Comparison of ENCODE assay signal across 22 cellular contexts in the genomic region with DNA sequence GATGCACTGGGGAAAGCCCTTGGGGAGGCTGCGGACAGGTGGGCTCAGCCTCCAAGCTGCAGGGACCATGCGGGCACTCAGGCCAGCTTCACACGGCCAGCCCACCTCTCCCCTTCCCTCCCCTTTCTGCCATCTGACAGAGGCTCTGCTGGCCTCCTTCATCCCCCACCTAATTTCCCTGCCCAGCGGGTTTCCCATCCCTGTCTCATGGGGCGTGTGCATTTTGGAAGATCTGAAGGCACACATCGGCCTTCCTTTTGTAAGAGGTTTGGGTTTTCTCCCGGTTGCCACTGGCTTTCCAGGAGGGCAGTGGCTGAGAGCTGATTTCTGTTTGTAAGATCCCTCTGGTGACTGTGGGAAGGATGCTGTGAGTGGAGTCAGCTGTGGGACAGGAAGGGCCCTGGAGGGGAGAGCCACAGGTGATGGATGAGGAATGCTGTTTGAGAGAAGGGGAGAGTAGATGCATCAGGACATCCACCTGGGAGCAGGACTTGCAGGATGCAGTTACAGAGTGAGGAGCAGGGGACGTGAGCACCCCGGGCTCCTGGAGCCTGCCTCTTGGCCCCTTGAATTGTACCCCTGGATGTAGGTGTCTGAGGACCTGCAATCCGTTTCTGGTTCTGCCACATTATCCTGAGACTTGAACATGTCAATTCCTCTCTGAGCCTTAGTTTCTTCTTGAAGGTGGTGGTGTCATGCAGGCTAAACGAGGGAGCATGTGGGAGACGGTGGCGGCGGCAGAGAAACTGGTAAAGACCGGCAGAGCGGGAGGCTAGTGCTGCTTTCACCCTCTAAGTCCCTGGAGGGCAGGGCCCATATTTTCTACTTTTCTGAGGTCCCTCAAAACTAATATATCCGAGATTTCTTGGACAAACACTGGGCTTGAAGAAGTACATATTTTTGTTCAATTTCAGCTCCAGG. TPM values are rescaled to one million over a fixed set of nuclear protein-coding genes. Genes with fewer than 3 reads are reported as not detected.
A peak's percentile ranks its signal among the peaks of the same experiment; 100 is the strongest.
DNase-seq lines count a peak whose midpoint lies in the region; ATAC-seq and TF ChIP-seq lines count a peak whose summit lies in the region.
"Had no signal": no experiment of that assay in that cellular context is flagged by ENCODE, and none has a peak within 500 bp of the region (broad histone marks: within the 10 kb centered on the region; RNA-seq: fewer than 3 reads in every experiment).

No MANE protein-coding gene starts in this region.

- peaks cover 40% of the 10 kb centered on the region for H3K4me1 Mint-ChIP-seq in activated CD4-positive, alpha-beta T cell treated with anti-CD3 and anti-CD28 coated beads for 36 hours
- H3K4me1 Mint-ChIP-seq in CD8-positive, alpha-beta memory T cell, result peaks cover 42 to 51% (median 46%) of the 10 kb centered on the region in 3 donors
- H3K4me1 Mint-ChIP-seq in dendritic cell treated with granulocyte-macrophage colony-stimulating factor and Interleukin-4, amounts not matched to agents 40 ng/mL and 50 ng/mL, for 4 days (ENCODE audit: low read depth), result peaks cover 90% of the 10 kb centered on the region
- H3K4me1 Mint-ChIP-seq in GM23338, result peaks cover 24% of the 10 kb centered on the region; the same call in 2 of the 3 replicates

- POLR2A ChIA-PET in activated CD4-positive, alpha-beta T cell treated with anti-CD3 and anti-CD28 coated beads for 36 hours (lab: Charles Lee), result no interaction called here
- POLR2A ChIA-PET in CD8-positive, alpha-beta memory T cell (lab: Charles Lee), result no interaction called here

- ATAC-seq in activated CD4-positive, alpha-beta T cell treated with anti-CD3 and anti-CD28 coated beads for 36 hours, result no peak
- ATAC-seq in HG03469 (IDR thresholded peaks at IDR 0.05; ENCODE audit: unreplicated experiment) (no peak), GM23338 (no peak)
- ATAC-seq: esophagus mucosa, left lung had no signal

- peaks cover 34% of the 10 kb centered on the region for H3K4me1 ChIP-seq in CD8-positive, alpha-beta memory T cell (ENCODE audit: insufficient read depth, low read length)
- peaks cover 5% of the 10 kb centered on the region; the same call in 1 of the 2 replicates for H3K4me1 ChIP-seq in GM23338 (ENCODE audit: insufficient read depth)

- no peak overlapping the region for H3K4me3 Mint-ChIP-seq in activated CD4-positive, alpha-beta T cell treated with anti-CD3 and anti-CD28 coated beads for 36 hours
- H3K4me3 Mint-ChIP-seq in CD8-positive, alpha-beta memory T cell, result peak overlapping the region in 3 of 7 donors; percentile 11 to 57 (median 47)
- no peak overlapping the region for H3K4me3 Mint-ChIP-seq in dendritic cell treated with granulocyte-macrophage colony-stimulating factor and Interleukin-4, amounts not matched to agents 40 ng/mL and 50 ng/mL, for 4 days
- H3K4me3 Mint-ChIP-seq in GM23338, result no peak overlapping the region

- no peak overlapping the region for H3K27ac ChIP-seq in CD8-positive, alpha-beta memory T cell (ENCODE audit: low read depth, low read length)
- no peak overlapping the region for H3K27ac ChIP-seq in GM23338 (ENCODE audit: low read depth)
- H3K27ac ChIP-seq: left lung, SJCRH30 had no signal

- H4K20me1 ChIP-seq in GM23338 (replicated peaks; ENCODE audit: insufficient read depth), result no peaks in the 10 kb centered on the region

- H3K79me2 ChIP-seq in GM23338 (replicated peaks; ENCODE audit: insufficient read depth), result no peaks in the 10 kb centered on the region

- no peaks in the 10 kb centered on the region for H3K36me3 ChIP-seq in CD8-positive, alpha-beta memory T cell (ENCODE audit: insufficient read depth, low read length)
- H3K36me3 ChIP-seq in GM23338 (ENCODE audit: insufficient read depth), result no peaks in the 10 kb centered on the region
- H3K36me3 ChIP-seq: BE2C, SJCRH30, thoracic aorta had no signal

- no peaks in the 10 kb centered on the region for H3K27me3 ChIP-seq in CD8-positive, alpha-beta memory T cell (ENCODE audit: insufficient read depth, low read length, poor library complexity, severe bottlenecking)
- H3K27me3 ChIP-seq in GM23338 (ENCODE audit: insufficient read depth), result 0 out of 2 replicates have a peak, but pooled peaks cover 2% of the 10 kb centered on the region
- H3K27me3 ChIP-seq: BE2C, left lung, SJCRH30 had no signal

- DNase-seq in activated CD4-positive, alpha-beta T cell treated with anti-CD3 and anti-CD28 coated beads for 36 hours, result peak; percentile 2
- no peak for DNase-seq in activated CD4-positive, alpha-beta T cell treated with anti-CD3 and anti-CD28 coated beads, Interleukin-2, amount 50 U/mL, for 1 hour
- peak in 1 of 5 donors; percentile 22 for DNase-seq in CD8-positive, alpha-beta memory T cell
- DNase-seq in posterior vena cava (ENCODE audit: low spot score) (peak; percentile 60), GM23338 (ENCODE audit: low spot score) (no peak), T-helper 1 cell (no peak)
- DNase-seq: 8988T; activated CD4-positive, CD25-positive, alpha-beta regulatory T cell treated with anti-CD3 and anti-CD28 coated beads, Interleukin-2, amount 50 U/mL, for 72 hours; BE2C; left lung; mucosa of descending colon; NCI-H1092 treated with DMSO at 0.1 percent for 48 hours; NCI-H526 treated with DMSO at 0.1 percent for 48 hours; OCI-M1; stimulated activated CD4-positive, alpha-beta T cell treated with anti-CD3 and anti-CD28 coated beads, Interleukin-4, amount 100 ng/mL, for 24 hours; T1000 had no signal

- H3K4me2 ChIP-seq in GM23338, result no peak overlapping the region

- no peaks in the 10 kb centered on the region for H3K27me3 Mint-ChIP-seq in activated CD4-positive, alpha-beta T cell treated with anti-CD3 and anti-CD28 coated beads for 36 hours
- no peaks in the 10 kb centered on the region for H3K27me3 Mint-ChIP-seq in CD8-positive, alpha-beta memory T cell
- H3K27me3 Mint-ChIP-seq in dendritic cell treated with granulocyte-macrophage colony-stimulating factor and Interleukin-4, amounts not matched to agents 40 ng/mL and 50 ng/mL, for 4 days, result peaks cover 6% of the 10 kb centered on the region
- H3K27me3 Mint-ChIP-seq in GM23338 (ENCODE audit: insufficient read depth, low read depth, poor library complexity), result peaks cover 19% of the 10 kb centered on the region

- CTCF ChIA-PET in activated CD4-positive, alpha-beta T cell treated with anti-CD3 and anti-CD28 coated beads for 36 hours (lab: Charles Lee), result no interaction called here
- CTCF ChIA-PET in CD8-positive, alpha-beta memory T cell (lab: Charles Lee), result no interaction called here

- H3K9me2 ChIP-seq in GM23338 (ENCODE audit: insufficient read depth), result no peaks in the 10 kb centered on the region

- no peak overlapping the region for H2AFZ ChIP-seq in GM23338

- no peak overlapping the region for H3K4me3 ChIP-seq in CD8-positive, alpha-beta memory T cell (ENCODE audit: low read length)
- no peak overlapping the region for H3K4me3 ChIP-seq in GM23338
- H3K4me3 ChIP-seq: left lung, mucosa of descending colon, SJCRH30, thoracic aorta had no signal

- H3K27ac Mint-ChIP-seq in activated CD4-positive, alpha-beta T cell treated with anti-CD3 and anti-CD28 coated beads for 36 hours, result peak overlapping the region; percentile 73
- H3K27ac Mint-ChIP-seq in CD8-positive, alpha-beta memory T cell, result peak overlapping the region in 5 of 8 donors; percentile 35 to 78 (median 59)
- H3K27ac Mint-ChIP-seq in dendritic cell treated with granulocyte-macrophage colony-stimulating factor and Interleukin-4, amounts not matched to agents 40 ng/mL and 50 ng/mL, for 4 days, result peak overlapping the region; percentile 90
- H3K27ac Mint-ChIP-seq in GM23338, result no peak overlapping the region

- H3K36me3 Mint-ChIP-seq in activated CD4-positive, alpha-beta T cell treated with anti-CD3 and anti-CD28 coated beads for 36 hours (ENCODE audit: low read depth), result no peaks in the 10 kb centered on the region
- H3K36me3 Mint-ChIP-seq in CD8-positive, alpha-beta memory T cell, result no peaks in the 10 kb centered on the region
- H3K36me3 Mint-ChIP-seq in dendritic cell treated with granulocyte-macrophage colony-stimulating factor and Interleukin-4, amounts not matched to agents 40 ng/mL and 50 ng/mL, for 4 days (ENCODE audit: low read depth), result peaks cover 34% of the 10 kb centered on the region
- H3K36me3 Mint-ChIP-seq in GM23338 (ENCODE audit: low read depth), result no peaks in the 10 kb centered on the region

- H3K9me3 Mint-ChIP-seq in activated CD4-positive, alpha-beta T cell treated with anti-CD3 and anti-CD28 coated beads for 36 hours (ENCODE audit: low read depth), result no peaks in the 10 kb centered on the region
- H3K9me3 Mint-ChIP-seq in CD8-positive, alpha-beta memory T cell, result no peaks in the 10 kb centered on the region
- H3K9me3 Mint-ChIP-seq in dendritic cell treated with granulocyte-macrophage colony-stimulating factor and Interleukin-4, amounts not matched to agents 40 ng/mL and 50 ng/mL, for 4 days, result no peaks in the 10 kb centered on the region
- no peaks in the 10 kb centered on the region for H3K9me3 Mint-ChIP-seq in GM23338

- H3F3A ChIP-seq in GM23338 (replicated peaks; ENCODE audit: low read depth), result no peaks in the 10 kb centered on the region

- intact Hi-C loops in activated CD4-positive, alpha-beta T cell treated with anti-CD3 and anti-CD28 coated beads for 36 hours (cut with DNase I, micrococcal nuclease), result no loop called here
- intact Hi-C loops in dendritic cell treated with granulocyte-macrophage colony-stimulating factor and Interleukin-4, amounts not matched to agents 40 ng/mL and 50 ng/mL, for 4 days (cut with micrococcal nuclease), result no loop called here
- intact Hi-C loops in posterior vena cava (cut with DNase I), result no loop called here

- no peak for TF ChIP-seq CTCF in GM23338 (conservative IDR thresholded peaks at IDR 0.05; ENCODE audit: low read depth in 2 of 2)

- H3K9me3 ChIP-seq in CD8-positive, alpha-beta memory T cell (ENCODE audit: low read length), result no peaks in the 10 kb centered on the region
- H3K9me3 ChIP-seq: BE2C, left lung, mucosa of descending colon, SJCRH30, thoracic aorta had no signal

RNA-seq across cellular contexts. Expression of a gene that starts 5.9 kb away (rescaled TPM):
- total RNA-seq in activated CD4-positive, alpha-beta T cell treated with anti-CD3 and anti-CD28 coated beads for 36 hours, result not detected
- not detected for total RNA-seq in CD8-positive, alpha-beta memory T cell
- polyA plus RNA-seq in CD8-positive, alpha-beta memory T cell, result 0.10 TPM
- total RNA-seq in posterior vena cava, result under 1 TPM; 0.43 to 0.74 TPM
- total RNA-seq in GM23338 (2014; rRNA removed; shearing (Covaris generic)), result not detected in 2 replicates
- polyA plus RNA-seq in GM23338 (2016; fragmentation: Nextera tagmentation; extraction: Ambion mirVana), result not detected in 2 replicates
- total RNA-seq: esophagus mucosa, LHCN-M2, mucosa of descending colon, SJCRH30 had no signal

RNA-seq across cellular contexts. Expression of a gene that starts 6.2 kb away (rescaled TPM):
- total RNA-seq in activated CD4-positive, alpha-beta T cell treated with anti-CD3 and anti-CD28 coated beads for 36 hours, result 10 to 100 TPM; 26.6 to 29.4 TPM
- 10 to 100 TPM; 35.3 to 36.0 TPM for total RNA-seq in CD8-positive, alpha-beta memory T cell
- 1.5 TPM for polyA plus RNA-seq in CD8-positive, alpha-beta memory T cell
- total RNA-seq in posterior vena cava, result 100 to 1,000 TPM; 107 to 164 TPM
- total RNA-seq in GM23338 (2014; rRNA removed; shearing (Covaris generic)), result 41.4 and 47.7 TPM in 2 replicates
- polyA plus RNA-seq in GM23338 (2016; fragmentation: Nextera tagmentation; extraction: Ambion mirVana), result 0.58 and 0.63 TPM in 2 replicates
- total RNA-seq: SJCRH30 had no signal

RNA-seq across cellular contexts. Expression of a gene that starts 18.8 kb away (rescaled TPM):
- total RNA-seq in activated CD4-positive, alpha-beta T cell treated with anti-CD3 and anti-CD28 coated beads for 36 hours, result 10 to 100 TPM; 63.5 to 76.1 TPM
- total RNA-seq in CD8-positive, alpha-beta memory T cell, result 100 to 1,000 TPM in 1 of 2 experiments, 10 to 100 TPM in 1; 98.1 to 102 TPM
- 95.0 TPM for polyA plus RNA-seq in CD8-positive, alpha-beta memory T cell
- total RNA-seq in posterior vena cava, result 10 to 100 TPM; 58.3 to 74.7 TPM
- total RNA-seq in GM23338 (2014; rRNA removed; shearing (Covaris generic)), result 8.5 and 12.9 TPM in 2 replicates
- 211 and 233 TPM in 2 replicates for polyA plus RNA-seq in GM23338 (2016; fragmentation: Nextera tagmentation; extraction: Ambion mirVana)

RNA-seq across cellular contexts. Expression of a gene that starts 29.3 kb away (rescaled TPM):
- 100 to 1,000 TPM; 148 to 196 TPM for total RNA-seq in activated CD4-positive, alpha-beta T cell treated with anti-CD3 and anti-CD28 coated beads for 36 hours
- 100 to 1,000 TPM; 127 to 141 TPM for total RNA-seq in CD8-positive, alpha-beta memory T cell
- polyA plus RNA-seq in CD8-positive, alpha-beta memory T cell, result 33.8 TPM
- 10 to 100 TPM; 24.1 to 34.1 TPM for total RNA-seq in posterior vena cava
- total RNA-seq in GM23338 (2014; rRNA removed; shearing (Covaris generic)), result 43.6 and 47.4 TPM in 2 replicates
- polyA plus RNA-seq in GM23338 (2016; fragmentation: Nextera tagmentation; extraction: Ambion mirVana), result 33.4 and 42.7 TPM in 2 replicates

RNA-seq across cellular contexts. Expression of a gene that starts 32.2 kb away (rescaled TPM):
- 100 to 1,000 TPM; 111 to 121 TPM for total RNA-seq in activated CD4-positive, alpha-beta T cell treated with anti-CD3 and anti-CD28 coated beads for 36 hours
- 100 to 1,000 TPM; 101 to 108 TPM for total RNA-seq in CD8-positive, alpha-beta memory T cell
- polyA plus RNA-seq in CD8-positive, alpha-beta memory T cell, result 78.1 TPM
- 10 to 100 TPM; 25.9 to 28.2 TPM for total RNA-seq in posterior vena cava
- total RNA-seq in GM23338 (2014; rRNA removed; shearing (Covaris generic)), result 67.0 and 75.8 TPM in 2 replicates
- 52.1 and 52.9 TPM in 2 replicates for polyA plus RNA-seq in GM23338 (2016; fragmentation: Nextera tagmentation; extraction: Ambion mirVana)

Comparison
In these comparisons a context has a peak if more than half of its experiments do, and no peak if none do; other contexts are left out.
1. DNase-seq: peak in activated CD4-positive, alpha-beta T cell treated with anti-CD3 and anti-CD28 coated beads for 36 hours (single experiment) and posterior vena cava (single experiment); none in activated CD4-positive, alpha-beta T cell treated with anti-CD3 and anti-CD28 coated beads, Interleukin-2, amount 50 U/mL, for 1 hour (single experiment), GM23338 (single experiment) and T-helper 1 cell (0 of 5).